ENCODE assay signal across 13 cellular contexts in the genomic region with DNA sequence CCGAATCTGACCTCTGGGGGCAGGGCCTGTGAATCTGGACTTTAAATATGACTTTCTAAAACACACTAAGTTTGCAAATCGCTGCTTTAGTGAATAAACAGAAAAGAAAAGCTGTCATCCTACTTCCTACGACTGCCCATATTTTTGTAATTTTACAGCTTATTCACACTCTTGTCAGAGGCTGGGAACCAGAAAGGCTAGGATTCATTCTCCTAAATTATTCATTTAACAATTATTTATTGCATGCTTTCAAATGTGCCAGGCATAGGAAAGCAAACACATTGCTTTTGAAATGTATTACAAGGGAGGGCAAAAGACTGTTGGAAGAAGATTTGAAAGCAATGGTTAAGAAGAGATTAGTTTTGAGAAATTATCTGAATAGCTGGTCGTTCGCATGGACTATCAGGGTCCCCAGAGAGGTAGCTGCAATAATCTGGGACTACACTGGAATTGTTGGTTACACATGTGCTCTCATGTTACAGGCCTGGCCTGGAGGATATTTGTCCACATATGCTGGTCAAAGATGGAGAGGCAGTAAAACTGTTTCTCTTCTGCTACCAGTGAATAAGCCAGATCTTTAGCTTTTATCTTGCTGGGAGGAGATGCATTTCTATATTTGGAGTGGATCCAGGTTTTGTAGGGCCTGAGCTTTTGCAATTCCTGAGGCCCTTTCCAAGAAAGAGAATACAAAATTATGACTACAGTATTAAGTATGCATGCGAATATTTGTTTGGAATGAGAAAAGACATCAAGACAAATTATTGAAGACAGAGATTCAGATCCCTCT. TPM values are rescaled to one million over a fixed set of nuclear protein-coding genes. Genes with fewer than 3 reads are reported as not detected.
A peak's percentile ranks its signal among the peaks of the same experiment; 100 is the strongest.
DNase-seq lines count a peak whose midpoint lies in the region; ATAC-seq lines count a peak whose summit lies in the region.
"Had no signal": no experiment of that assay in that cellular context is flagged by ENCODE, and none has a peak within 500 bp of the region (broad histone marks: within the 10 kb centered on the region; RNA-seq: fewer than 3 reads in every experiment).

No MANE protein-coding gene starts in this region.

- no peak overlapping the region for H3K27ac ChIP-seq in right cardiac atrium (ENCODE audit: low read length)
- H3K27ac ChIP-seq: 22Rv1, ascending aorta had no signal

- no peaks in the 10 kb centered on the region for H3K9me3 ChIP-seq in right cardiac atrium (ENCODE audit: control insufficient read depth, low read length)
- H3K9me3 ChIP-seq: ascending aorta had no signal

- ATAC-seq in right cardiac atrium, result peak; percentile 59 to 88

- intact Hi-C loops in right cardiac atrium (cut with DNase I), result no loop called here

- no peaks in the 10 kb centered on the region for H3K4me1 ChIP-seq in right cardiac atrium (ENCODE audit: control insufficient read depth, insufficient read depth, low read length)
- H3K4me1 ChIP-seq: ascending aorta had no signal

- H3K4me3 ChIP-seq in right cardiac atrium (ENCODE audit: low read length), result no peak overlapping the region
- H3K4me3 ChIP-seq: ascending aorta had no signal

- DNase-seq in NCI-H2196 (lab: John Stamatoyannopoulos, UW; ENCODE audit: unreplicated experiment) (peak; percentile 10), NCI-H2196 treated with DMSO at 0.1 percent for 48 hours (lab: John Stamatoyannopoulos, UW; ENCODE audit: unreplicated experiment) (no peak), astrocyte of the hippocampus (ENCODE audit: low read depth, low spot score) (peak; percentile 9), right cardiac atrium (no peak), stromal cell of bone marrow (ENCODE audit: low read depth) (peak; percentile 51), glomerular visceral epithelial cell (ENCODE audit: extremely low spot score) (no peak), DMS79 treated with DMSO at 0.1 percent for 48 hours (lab: John Stamatoyannopoulos, UW) (no peak), nucleus accumbens (lab: John Stamatoyannopoulos, UW) (no peak)
- DNase-seq: NCI-H1436, NCI-H774, SHP77 treated with DMSO at 0.1 percent for 48 hours had no signal

- H3K27me3 ChIP-seq in right cardiac atrium (ENCODE audit: control insufficient read depth, insufficient read depth), result no peaks in the 10 kb centered on the region
- H3K27me3 ChIP-seq: ascending aorta had no signal

- 45% methylated on average over 6 of the region's 6 CpGs for WGBS in right cardiac atrium

RNA-seq across cellular contexts. Expression of gene SFPQ, which starts 29.6 kb away (rescaled TPM):
- total RNA-seq in right cardiac atrium, result 100 to 1,000 TPM in 2 of 4 donors, 10 to 100 TPM in 2; 91.9 to 130 (median 105) TPM
- polyA plus RNA-seq in right cardiac atrium, result 101 TPM

RNA-seq across cellular contexts. Expression of gene ZMYM4, which starts 46.0 kb away (rescaled TPM):
- total RNA-seq in right cardiac atrium, result 10 to 100 TPM; 34.5 to 42.9 (median 36.7) TPM
- polyA plus RNA-seq in right cardiac atrium, result 7.4 TPM

Comparison
In these comparisons a context has a peak if more than half of its experiments do, and no peak if none do; other contexts are left out.
1. DNase-seq: peak in NCI-H2196 (single experiment), astrocyte of the hippocampus (single experiment) and stromal cell of bone marrow (single experiment); none in NCI-H2196 treated with DMSO at 0.1 percent for 48 hours (single experiment), right cardiac atrium (0 of 3), glomerular visceral epithelial cell (single experiment), DMS79 treated with DMSO at 0.1 percent for 48 hours (single experiment) and nucleus accumbens (0 of 56).